In genomic region chr1:53238197-53239155, GRCh38 we compare ENCODE assay signal across 1 cellular context.
TF ChIP-seq lines count a peak whose summit lies in the region.

MAGOH (minus strand) TSS chr1:53238518; CDS start chr1:53238448, 70 bp downstream.

TF ChIP-seq in K562, 482 proteins besides CTCF, POLR2A, EP300 and RAD21 (continued from another document and continues in another):
- TF ChIP-seq ZNF511 (CRISPR knock-in tag; IDR thresholded peaks at IDR 0.05) (peak; percentile 71; the same call in 1 of the 2 replicates), HLTF (IDR thresholded peaks at IDR 0.05) (peak; percentile 33; the same call in 1 of the 2 replicates), LEF1 (IDR thresholded peaks at IDR 0.05) (0 out of 2 replicates have a peak, but pooled peaks have one; percentile 18), TRIM28 (IDR thresholded peaks at IDR 0.05) (peak; percentile 87), RCOR1 (IDR thresholded peaks at IDR 0.05; ENCODE audit: borderline replicate concordance in 1 of 2, low read depth in 2 of 2, low read length in 2 of 2) (peak in 1 of 2 experiments; percentile 22; a peak in 1 of 4 replicates), RBFOX2 (IDR thresholded peaks at IDR 0.05; ENCODE audit: low read depth, low read length) (peak; percentile 98), SMARCA5 (IDR thresholded peaks at IDR 0.05) (peak; percentile 51; the same call in 1 of the 2 replicates), AFF4 (CRISPR knock-in tag; IDR thresholded peaks at IDR 0.05) (no peak), TAF1 (IDR thresholded peaks at IDR 0.05; ENCODE audit: control insufficient read depth, extremely low read depth, insufficient read depth, low read length, severe bottlenecking) (peak; percentile 93), L3MBTL2 (IDR thresholded peaks at IDR 0.05) (peak; percentile 85), ZNF175 (CRISPR knock-in tag; IDR thresholded peaks at IDR 0.05; ENCODE audit: low read depth) (0 out of 2 replicates have a peak, but pooled peaks have one; percentile 42), SRSF1 (IDR thresholded peaks at IDR 0.05; ENCODE audit: low read depth, low read length) (no peak), ZBTB2 (IDR thresholded peaks at IDR 0.05) (0 out of 2 replicates have a peak, but pooled peaks have one; percentile 16), CREM (IDR thresholded peaks at IDR 0.05; ENCODE audit: low read depth) (peak; percentile 100), HNRNPLL (IDR thresholded peaks at IDR 0.05; ENCODE audit: low read depth, low read length, poor library complexity, severe bottlenecking) (peak; percentile 52), ZNF280A (IDR thresholded peaks at IDR 0.05; ENCODE audit: low read depth, partially characterized antibody) (no peak), LCOR (CRISPR knock-in tag; IDR thresholded peaks at IDR 0.05) (0 out of 2 replicates have a peak, but pooled peaks have one; percentile 42), MTF1 (CRISPR knock-in tag; IDR thresholded peaks at IDR 0.05; ENCODE audit: borderline replicate concordance) (no peak), ZNF551 (CRISPR knock-in tag; IDR thresholded peaks at IDR 0.05) (no peak), MTA3 (IDR thresholded peaks at IDR 0.05; ENCODE audit: borderline replicate concordance) (peak; percentile 70; the same call in 1 of the 2 replicates), DIDO1 (tag; IDR thresholded peaks at IDR 0.05; ENCODE audit: low read depth) (peak; percentile 95), NBN (IDR thresholded peaks at IDR 0.05; ENCODE audit: low read depth) (peak; percentile 97), YBX1 (IDR thresholded peaks at IDR 0.05) (no peak), ZBTB11 (CRISPR knock-in tag; IDR thresholded peaks at IDR 0.05) (peak in 1 of 3 experiments; percentile 92; a peak in 2 of 6 replicates), TAF9B (IDR thresholded peaks at IDR 0.05; ENCODE audit: partially characterized antibody) (peak; percentile 77), THAP12 (CRISPR knock-in tag; IDR thresholded peaks at IDR 0.05) (peak; percentile 40; the same call in 1 of the 2 replicates), UBTF (IDR thresholded peaks at IDR 0.05; ENCODE audit: borderline replicate concordance in 1 of 2, low read depth in 2 of 2, low read length in 2 of 2) (0 out of 4 replicates have a peak, but pooled peaks of 1 of the 2 experiments have one; percentile 33), NCOR1 (IDR thresholded peaks at IDR 0.05) (peak; percentile 38; the same call in 1 of the 2 replicates), ZNF12 (CRISPR knock-in tag; IDR thresholded peaks at IDR 0.05) (peak; percentile 64; the same call in 1 of the 2 replicates), TAF7 (tag; IDR thresholded peaks at IDR 0.05) (peak; percentile 13), CTBP1 (IDR thresholded peaks at IDR 0.05; ENCODE audit: borderline replicate concordance) (peak; percentile 60; the same call in 1 of the 2 replicates), RBBP5 (IDR thresholded peaks at IDR 0.05; ENCODE audit: borderline replicate concordance, insufficient read depth, low read length, poor library complexity, severe bottlenecking) (peak; percentile 94), FOXP4 (CRISPR knock-in tag; IDR thresholded peaks at IDR 0.05; ENCODE audit: borderline replicate concordance) (0 out of 2 replicates have a peak, but pooled peaks have one; percentile 42), CBFB (CRISPR knock-in tag; IDR thresholded peaks at IDR 0.05) (0 out of 2 replicates have a peak, but pooled peaks have one; percentile 19), EP400 (IDR thresholded peaks at IDR 0.05) (peak; percentile 96), MTA1 (IDR thresholded peaks at IDR 0.05; ENCODE audit: borderline replicate concordance) (peak; percentile 100), KHSRP (IDR thresholded peaks at IDR 0.05) (peak; percentile 98), MYC (IDR thresholded peaks at IDR 0.05; ENCODE audit: low read depth, low read length) (peak; percentile 96), MYC (CRISPR knock-in tag; IDR thresholded peaks at IDR 0.05; ENCODE audit: borderline replicate concordance, low read depth) (no peak)
